Comparison of ENCODE assay signal across 2 cellular contexts in genomic region chr10:51246156-51246555, GRCh38.
TF ChIP-seq lines count a peak whose summit lies in the region.

No MANE protein-coding gene starts in this region.

TF ChIP-seq in HepG2, 621 proteins besides CTCF, POLR2A, EP300 and RAD21 (continued from another document):
- TF ChIP-seq ZBTB33 (CRISPR knock-in tag; IDR thresholded peaks at IDR 0.05), result no peak
- TF ChIP-seq TERF1 (CRISPR knock-in tag; IDR thresholded peaks at IDR 0.05), result no peak
- TF ChIP-seq ZMYM3 (CRISPR knock-in tag; IDR thresholded peaks at IDR 0.05), result no peak
- TF ChIP-seq DNMT1 (CRISPR knock-in tag; IDR thresholded peaks at IDR 0.05), result no peak
- no peak for TF ChIP-seq TSC22D2 (CRISPR knock-in tag; IDR thresholded peaks at IDR 0.05; ENCODE audit: borderline replicate concordance)
- no peak for TF ChIP-seq KDM3A (CRISPR knock-in tag; IDR thresholded peaks at IDR 0.05; ENCODE audit: low read depth)
- TF ChIP-seq SOX6 (IDR thresholded peaks at IDR 0.05), result no peak
- no peak for TF ChIP-seq SOX6 (CRISPR knock-in tag; IDR thresholded peaks at IDR 0.05)
- no peak for TF ChIP-seq NR0B2 (CRISPR knock-in tag; IDR thresholded peaks at IDR 0.05)
- TF ChIP-seq ZNF788 (CRISPR knock-in tag; IDR thresholded peaks at IDR 0.05; ENCODE audit: borderline replicate concordance), result no peak
- no peak for TF ChIP-seq TIGD3 (CRISPR knock-in tag; IDR thresholded peaks at IDR 0.05; ENCODE audit: borderline replicate concordance)
- no peak for TF ChIP-seq ZNF280D (CRISPR knock-in tag; IDR thresholded peaks at IDR 0.05)
- no peak for TF ChIP-seq THAP8 (CRISPR knock-in tag; IDR thresholded peaks at IDR 0.05; ENCODE audit: borderline replicate concordance)
- no peak for TF ChIP-seq ZNF775 (CRISPR knock-in tag; IDR thresholded peaks at IDR 0.05; ENCODE audit: borderline replicate concordance)

TF ChIP-seq in GM23338, 12 proteins besides CTCF, POLR2A, EP300 and RAD21:
- no peak for TF ChIP-seq REST (IDR thresholded peaks at IDR 0.05; ENCODE audit: unreplicated experiment)
- no peak for TF ChIP-seq STAT1 (IDR thresholded peaks at IDR 0.05; ENCODE audit: unreplicated experiment)
- TF ChIP-seq POLR2AphosphoS5 (IDR thresholded peaks at IDR 0.05; ENCODE audit: low read depth), result no peak
- TF ChIP-seq EZH2 (IDR thresholded peaks at IDR 0.05; ENCODE audit: low read depth, unreplicated experiment), result no peak
- TF ChIP-seq ZNF462 (CRISPR knock-in tag; IDR thresholded peaks at IDR 0.05), result no peak
TF ChIP-seq in GM23338: peak in this region for 0.
